18 cellular contexts compared by ENCODE assay signal in genomic region chr2:55587-56448, GRCh38. TPM values are rescaled to one million over a fixed set of nuclear protein-coding genes. Genes with fewer than 3 reads are reported as not detected.
DNase-seq lines count a peak whose midpoint lies in the region; ATAC-seq and TF ChIP-seq lines count a peak whose summit lies in the region.
"Had no signal": no experiment of that assay in that cellular context is flagged by ENCODE, and none has a peak within 500 bp of the region (broad histone marks: within the 10 kb centered on the region; RNA-seq: fewer than 3 reads in every experiment).

No MANE protein-coding gene starts in this region.

- TF ChIP-seq CTCF in upper lobe of right lung (IDR thresholded peaks at IDR 0.05) (no peak), brain microvascular endothelial cell (IDR thresholded peaks at IDR 0.05; ENCODE audit: low read depth, low read length, missing control alignments) (no peak), omental fat pad (IDR thresholded peaks at IDR 0.05) (no peak)

- H3K36me3 ChIP-seq in upper lobe of right lung = no peaks in the 10 kb centered on the region
- no peaks in the 10 kb centered on the region for H3K36me3 ChIP-seq in brain microvascular endothelial cell (replicated peaks)
- H3K36me3 ChIP-seq: BE2C had no signal

- peaks cover 6% of the 10 kb centered on the region for H3K27me3 ChIP-seq in upper lobe of right lung
- H3K27me3 ChIP-seq in brain microvascular endothelial cell (replicated peaks) = no peaks in the 10 kb centered on the region
- H3K27me3 ChIP-seq: BE2C had no signal

- no peaks in the 10 kb centered on the region for H3K4me1 ChIP-seq in upper lobe of right lung
- H3K4me1 ChIP-seq: BE2C had no signal

- H3K4me3 ChIP-seq in upper lobe of right lung = no peak overlapping the region
- H3K4me3 ChIP-seq in brain microvascular endothelial cell (ENCODE audit: low read depth, low read length) = no peak overlapping the region
- H3K4me3 ChIP-seq: PC-9 had no signal

- DNase-seq in NCI-H1417 (lab: John Stamatoyannopoulos, UW) = peak in 2 of 3 experiments; percentile 28 to 44
- no peak for DNase-seq in NCI-H1417 treated with DMSO at 0.1 percent for 48 hours (lab: John Stamatoyannopoulos, UW)
- DNase-seq in NCI-H226 = peak; percentile 13
- DNase-seq in kidney tubule cell (ENCODE audit: low spot score) = peak; percentile 47
- no peak for DNase-seq in upper lobe of right lung
- no peak for DNase-seq in brain microvascular endothelial cell
- DNase-seq in omental fat pad (ENCODE audit: low spot score) = no peak
- DNase-seq: BE2C, Calu3, NCI-H1105, NCI-H2081, NCI-H2171 treated with DMSO at 0.1 percent for 48 hours, NCI-H524, NCI-H774, PC-9, SHP77 had no signal

- H3K27ac ChIP-seq in upper lobe of right lung = no peak overlapping the region
- no peak overlapping the region for H3K27ac ChIP-seq in brain microvascular endothelial cell
- H3K27ac ChIP-seq: 22Rv1, PC-9 had no signal

- ATAC-seq in upper lobe of right lung = peak; percentile 58
- no peak for ATAC-seq in omental fat pad (ENCODE audit: low FRiP score)

- intact Hi-C loops in upper lobe of right lung (cut with DNase I) = no loop called here

- H3K9me3 ChIP-seq in upper lobe of right lung = peaks cover 16% of the 10 kb centered on the region
- H3K9me3 ChIP-seq: BE2C had no signal

- in situ Hi-C loops in brain microvascular endothelial cell (cut with HindIII; ENCODE audit: low pct_ligation_motif_present, low sequenced_read_pairs) = no loop called here

RNA-seq across cellular contexts. Expression of gene FAM110C, which starts 9.5 kb away (rescaled TPM):
- 4.8 TPM for total RNA-seq in upper lobe of right lung
- 10 to 100 TPM in 2 of 4 donors, 1 to 10 TPM in 1, under 1 TPM in 1; 0.63 to 78.6 (median 18.0) TPM for total RNA-seq in omental fat pad
- total RNA-seq: RPMI7951 had no signal

Comparison
In these comparisons a context has a peak if more than half of its experiments do, and no peak if none do; other contexts are left out.
1. DNase-seq: peak in NCI-H1417 (2 of 3), NCI-H226 (single experiment) and kidney tubule cell (single experiment); none in NCI-H1417 treated with DMSO at 0.1 percent for 48 hours (single experiment), upper lobe of right lung (single experiment), brain microvascular endothelial cell (single experiment) and omental fat pad (single experiment).